Comparison of ENCODE assay signal across 31 cellular contexts in the genomic region with DNA sequence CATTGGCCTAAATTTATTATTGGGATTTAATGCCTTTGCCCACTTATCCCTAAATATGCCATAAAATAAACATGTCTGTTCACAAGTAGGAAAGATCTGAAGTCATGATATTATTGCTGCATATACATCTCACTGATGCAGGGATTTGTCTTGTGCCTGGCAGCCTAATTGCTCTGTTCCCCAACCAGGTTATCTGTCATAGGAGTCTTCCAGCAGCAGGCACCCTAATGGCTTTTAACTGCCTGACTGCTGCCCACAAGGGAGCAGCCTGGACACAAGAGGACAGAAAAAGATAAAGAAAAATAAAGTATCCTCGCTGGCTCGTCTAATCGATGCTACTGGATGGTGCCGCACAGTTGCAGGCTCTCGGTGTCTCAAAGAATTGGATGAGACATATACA.
"Had no signal": no experiment of that assay in that cellular context is flagged by ENCODE, and none has a peak within 500 bp of the region (broad histone marks: within the 10 kb centered on the region; RNA-seq: fewer than 3 reads in every experiment).

No MANE protein-coding gene starts in this region.

- H3K27ac ChIP-seq: adrenal gland, body of pancreas, brain microvascular endothelial cell, breast epithelium, VCaP had no signal

- H3K4me3 ChIP-seq: adrenal gland, body of pancreas, breast epithelium had no signal

- H3K36me3 ChIP-seq: adrenal gland, brain microvascular endothelial cell, breast epithelium had no signal

- ATAC-seq: activated CD8-positive, alpha-beta T cell treated with anti-CD3 and anti-CD28 coated beads for 36 hours; activated naive CD4-positive, alpha-beta T cell treated with anti-CD3 and anti-CD28 coated beads, Interleukin-2, amount 50 U/mL, for 72 hours; activated T-cell treated with anti-CD3 and anti-CD28 coated beads, Interleukin-2, amount 50 U/mL, for 4 hours; activated T-cell treated with anti-CD3 and anti-CD28 coated beads, Interleukin-2, amount 50 U/mL, for 72 hours; activated T-helper 17 cell treated with anti-CD3 and anti-CD28 coated beads, Interleukin-2, amount 50 U/mL, for 72 hours; body of pancreas; T-helper 17 cell had no signal

- DNase-seq: activated B cell treated with CpG ODN at 0.5 μM for 24 hours; activated CD4-positive, alpha-beta memory T cell treated with anti-CD3 and anti-CD28 coated beads for 36 hours; activated CD4-positive, alpha-beta T cell treated with anti-CD3 and anti-CD28 coated beads for 4 hours; activated CD4-positive, alpha-beta T cell treated with anti-CD3 and anti-CD28 coated beads, Interleukin-2, amount 10 ng/mL, durations not matched to agents 24 days and 14 days; activated CD4-positive, alpha-beta T cell treated with anti-CD3 and anti-CD28 coated beads, Interleukin-2, amount 50 U/mL, for 1 hour; activated CD4-positive, alpha-beta T cell treated with anti-CD3 and anti-CD28 coated beads, Interleukin-2, amount 50 U/mL, for 4 hours; activated CD4-positive, CD25-positive, alpha-beta regulatory T cell treated with anti-CD3 and anti-CD28 coated beads, Interleukin-2, amount 50 U/mL, for 72 hours; activated CD8-positive, alpha-beta memory T cell treated with anti-CD3 and anti-CD28 coated beads, Interleukin-2, amount 50 U/mL, for 4 hours; activated CD8-positive, alpha-beta T cell treated with anti-CD3 and anti-CD28 coated beads for 36 hours; activated effector memory CD4-positive, alpha-beta T cell treated with anti-CD3 and anti-CD28 coated beads, Interleukin-2, amount 50 U/mL, for 16 hours; activated gamma-delta T cell treated with Interleukin-2 at 50 U/mL for 16 hours; activated naive CD4-positive, alpha-beta T cell; activated naive CD4-positive, alpha-beta T cell treated with anti-CD3 and anti-CD28 coated beads for 36 hours; activated naive CD4-positive, alpha-beta T cell treated with anti-CD3 and anti-CD28 coated beads, Interleukin-2, amount 50 U/mL, for 16 hours; activated naive CD8-positive, alpha-beta T cell treated with anti-CD3 and anti-CD28 coated beads for 36 hours; activated T-cell treated with anti-CD3 and anti-CD28 coated beads for 4 hours; activated T-cell treated with anti-CD3 and anti-CD28 coated beads, Interleukin-2, amount 50 U/mL, for 1 hour; activated T-cell treated with anti-CD3 and anti-CD28 coated beads, Interleukin-2, amount 50 U/mL, for 4 hours; activated T-cell treated with anti-CD3 and anti-CD28 coated beads, Interleukin-2, amount 50 U/mL, for 72 hours; adrenal gland; amniotic stem cell; aorta; body of pancreas; brain microvascular endothelial cell; central memory CD4-positive, alpha-beta T cell; T-helper 17 cell; T-helper 9 cell had no signal

- H3K4me1 ChIP-seq: adrenal gland, body of pancreas, breast epithelium had no signal

- H3K27me3 ChIP-seq: adrenal gland, body of pancreas, brain microvascular endothelial cell, breast epithelium had no signal

- H3K9me3 ChIP-seq: adrenal gland, body of pancreas, breast epithelium had no signal
